26 cellular contexts compared by ENCODE assay signal in genomic region chr1:157852476-157852875, GRCh38. TPM values are rescaled to one million over a fixed set of nuclear protein-coding genes. Genes with fewer than 3 reads are reported as not detected.
DNase-seq lines count a peak whose midpoint lies in the region; ATAC-seq and TF ChIP-seq lines count a peak whose summit lies in the region.
"Had no signal": no experiment of that assay in that cellular context is flagged by ENCODE, and none has a peak within 500 bp of the region (broad histone marks: within the 10 kb centered on the region; RNA-seq: fewer than 3 reads in every experiment).

No MANE protein-coding gene starts in this region.

- no peak for TF ChIP-seq CTCF in PC-3 (conservative IDR thresholded peaks at IDR 0.05; ENCODE audit: low read depth, low read length)
- no peak for TF ChIP-seq CTCF in mammary epithelial cell (conservative IDR thresholded peaks at IDR 0.05 in 1 of 2, IDR thresholded peaks at IDR 0.05 in 1 of 2; ENCODE audit: extremely low read depth in 1 of 2, insufficient read depth in 1 of 2, low read depth in 1 of 2, low read length in 2 of 2)
- TF ChIP-seq CTCF in kidney epithelial cell (IDR thresholded peaks at IDR 0.05; ENCODE audit: insufficient read depth, low read length, poor library complexity, severe bottlenecking) = no peak

- no peak overlapping the region for H3K27ac ChIP-seq in PC-3 (ENCODE audit: low read length)
- H3K27ac ChIP-seq in mammary epithelial cell (ENCODE audit: insufficient read depth, low read depth, low read length) = peak overlapping the region; percentile 31
- no peak overlapping the region for H3K27ac ChIP-seq in substantia nigra (ENCODE audit: low read depth, low read length, poor library complexity, severe bottlenecking)
- H3K27ac ChIP-seq: heart right ventricle, PC-9, SK-N-MC, transverse colon had no signal

- intact Hi-C loops in PC-3 (cut with micrococcal nuclease) (no loop called here), mammary epithelial cell (cut with micrococcal nuclease) (no loop called here)

- no peaks in the 10 kb centered on the region for H3K4me1 ChIP-seq in PC-3 (ENCODE audit: insufficient read depth, low read length)
- H3K4me1 ChIP-seq in mammary epithelial cell (ENCODE audit: insufficient read depth, low read length) = peaks cover 18% of the 10 kb centered on the region
- H3K4me1 ChIP-seq: transverse colon had no signal

- in situ Hi-C loops in mammary epithelial cell (cut with MboI; ENCODE audit: low sequenced_read_pairs in 2 of 2) = loop anchor here in 1 of 2 donors (25.0 kb wide), 1 partner anchor 90 kb away; no protein-coding TSS in a partner anchor

- H3K79me2 ChIP-seq in PC-3 (ENCODE audit: low read length) = no peaks in the 10 kb centered on the region
- H3K79me2 ChIP-seq in mammary epithelial cell (ENCODE audit: insufficient read depth, low read length) = no peaks in the 10 kb centered on the region

- no peak for ATAC-seq in PC-3
- ATAC-seq in GM21737 (IDR thresholded peaks at IDR 0.05; ENCODE audit: unreplicated experiment) = no peak
- ATAC-seq in GM18517 (IDR thresholded peaks at IDR 0.05; ENCODE audit: unreplicated experiment) = no peak
- ATAC-seq: heart right ventricle; stimulated activated naive CD8-positive, alpha-beta T cell treated with anti-CD3 and anti-CD28 coated beads, Interleukin-15, amount 100 ng/mL, for 72 hours had no signal

- H2AFZ ChIP-seq in PC-3 (ENCODE audit: low read length) (no peak overlapping the region), mammary epithelial cell (ENCODE audit: low read depth, low read length) (peak overlapping the region; percentile 11)
- H2AFZ ChIP-seq: PC-9 had no signal

- peaks cover 46% of the 10 kb centered on the region for H3K27me3 ChIP-seq in PC-3 (ENCODE audit: low read length)
- H3K27me3 ChIP-seq in mammary epithelial cell (ENCODE audit: insufficient read depth, low read length) = no peaks in the 10 kb centered on the region
- H3K27me3 ChIP-seq in kidney epithelial cell (ENCODE audit: control insufficient read depth, insufficient read depth, low read length) = no peaks in the 10 kb centered on the region
- H3K27me3 ChIP-seq: heart right ventricle, transverse colon had no signal

- 33% methylated on average over 3 of the region's 3 CpGs for WGBS in mammary epithelial cell (ENCODE audit: low coverage, missing lambda C conversion rate)

- H4K20me1 ChIP-seq in PC-3 (ENCODE audit: low read length) = no peaks in the 10 kb centered on the region
- no peaks in the 10 kb centered on the region for H4K20me1 ChIP-seq in mammary epithelial cell (ENCODE audit: insufficient read depth, low read length)

- no peaks in the 10 kb centered on the region for H3F3A ChIP-seq in PC-3 (ENCODE audit: low read length, unreplicated experiment)

- no peaks in the 10 kb centered on the region for H3K9me2 ChIP-seq in PC-3 (replicated peaks; ENCODE audit: low read length)

- H3K4me3 ChIP-seq in PC-3 (ENCODE audit: low read length) (no peak overlapping the region), mammary epithelial cell (replicated peaks in 1 of 3; ENCODE audit: insufficient read depth in 1 of 3, low read depth in 2 of 3, low read length in 3 of 3) (no peak overlapping the region), kidney epithelial cell (ENCODE audit: low read depth, low read length) (no peak overlapping the region)
- H3K4me3 ChIP-seq: heart right ventricle, lung, PC-9, SK-N-MC, transverse colon had no signal

- H3K4me2 ChIP-seq in PC-3 (ENCODE audit: low read length) (no peak overlapping the region), mammary epithelial cell (ENCODE audit: insufficient read depth, low read depth, low read length) (peak overlapping the region; percentile 43)
- H3K4me2 ChIP-seq: PC-9 had no signal

- CTCF ChIA-PET in PC-3 (lab: Charles Lee) = no interaction called here
- CTCF ChIA-PET in mammary epithelial cell (lab: Charles Lee; ENCODE audit: low non-redundant PET) = no interaction called here

- dilution Hi-C loops in mammary epithelial cell (cut with HindIII; ENCODE audit: low sequenced_read_pairs) = loop anchor here (10.0 kb wide), 1 partner anchor 112 kb away; no protein-coding TSS in a partner anchor

- peak; percentile 83 for DNase-seq in ELR (ENCODE audit: low read depth)
- DNase-seq in PC-3 = peak; percentile 40
- DNase-seq in mammary epithelial cell = peak; percentile 90
- DNase-seq in kidney epithelial cell (ENCODE audit: low read depth) = peak; percentile 34
- DNase-seq in substantia nigra (lab: John Stamatoyannopoulos, UW) = no peak
- no peak for DNase-seq in kidney glomerular epithelial cell (lab: John Stamatoyannopoulos, UW)
- DNase-seq: activated B cell treated with CpG ODN at 0.5 μM for 24 hours; activated CD4-positive, alpha-beta T cell treated with anti-CD3 and anti-CD28 coated beads, Interleukin-2, amount 50 U/mL, for 48 hours; anterior cingulate cortex; CD4-positive, alpha-beta memory T cell; DMS79; effector CD8-positive, alpha-beta T cell; heart right ventricle; NCI-H1694; NCI-H226; PC-9; stimulated activated CD4-positive, alpha-beta T cell treated with anti-CD3 and anti-CD28 coated beads, Interleukin-4, amount 100 ng/mL, for 1 hour; stimulated activated naive CD8-positive, alpha-beta T cell treated with anti-CD3 and anti-CD28 coated beads, Interleukin-15, amount 100 ng/mL, for 72 hours; transverse colon had no signal

- H3K9ac ChIP-seq in PC-3 (ENCODE audit: low read length) (no peak overlapping the region), mammary epithelial cell (ENCODE audit: insufficient read depth, low read length) (no peak overlapping the region)

- POLR2A ChIA-PET in PC-3 (lab: Charles Lee; ENCODE audit: unreplicated experiment) = no interaction called here

- BruUV-seq in PC-3 (replicated peaks; lab: Mats Ljungman, UMichigan) (no TSS peak), mammary epithelial cell (replicated peaks; lab: Mats Ljungman, UMichigan) (no TSS peak)

- H3K9me3 ChIP-seq in PC-3 (ENCODE audit: low read length) = no peaks in the 10 kb centered on the region
- no peaks in the 10 kb centered on the region for H3K9me3 ChIP-seq in mammary epithelial cell (replicated peaks; ENCODE audit: insufficient read depth, low read length)
- H3K9me3 ChIP-seq: heart right ventricle, transverse colon had no signal

- no peaks in the 10 kb centered on the region for H3K36me3 ChIP-seq in PC-3 (ENCODE audit: low read depth, low read length)
- H3K36me3 ChIP-seq in mammary epithelial cell (ENCODE audit: insufficient read depth, low read length) = no peaks in the 10 kb centered on the region
- no peaks in the 10 kb centered on the region for H3K36me3 ChIP-seq in kidney epithelial cell (ENCODE audit: control insufficient read depth, insufficient read depth, low read length)
- H3K36me3 ChIP-seq: heart right ventricle, transverse colon had no signal

RNA-seq across cellular contexts. Expression of gene CD5L, which starts 10.9 kb away (rescaled TPM):
- total RNA-seq in PC-3 (2014; rRNA removed) = not detected in 2 replicates
- not detected for total RNA-seq in mammary epithelial cell
- polyA plus RNA-seq in mammary epithelial cell = not detected
- polyA minus RNA-seq in mammary epithelial cell = not detected
- not detected in 2 replicates for total RNA-seq in kidney epithelial cell
- total RNA-seq: CD4-positive, alpha-beta memory T cell; fibroblast of lung; PC-9; pulmonary artery endothelial cell; T-helper 2 cell treated with Interferon-gamma antibody and Interleukin-4, amounts not matched to agents 100 ng/mL and 5 ng/mL, for 36 hours; transverse colon had no signal
- polyA plus RNA-seq: CD4-positive, alpha-beta memory T cell; fibroblast of lung had no signal

RNA-seq across cellular contexts. Expression of gene FCRL1, which starts 32.6 kb away (rescaled TPM):
- total RNA-seq in PC-3 (2014; rRNA removed) (not detected in 2 replicates), mammary epithelial cell (not detected), kidney epithelial cell (not detected in 2 replicates)
- not detected for polyA plus RNA-seq in mammary epithelial cell
- not detected for polyA minus RNA-seq in mammary epithelial cell
- total RNA-seq: CD4-positive, alpha-beta memory T cell; fibroblast of lung; PC-9; pulmonary artery endothelial cell had no signal
- polyA plus RNA-seq: fibroblast of lung had no signal

Comparison
In these comparisons a context has a peak if more than half of its experiments do, and no peak if none do; other contexts are left out.
1. DNase-seq: peak in ELR (single experiment), PC-3 (single experiment), mammary epithelial cell (single experiment) and kidney epithelial cell (single experiment); none in substantia nigra (0 of 49) and kidney glomerular epithelial cell (single experiment).